Comparison of ENCODE assay signal across 7 cellular contexts in the genomic region with DNA sequence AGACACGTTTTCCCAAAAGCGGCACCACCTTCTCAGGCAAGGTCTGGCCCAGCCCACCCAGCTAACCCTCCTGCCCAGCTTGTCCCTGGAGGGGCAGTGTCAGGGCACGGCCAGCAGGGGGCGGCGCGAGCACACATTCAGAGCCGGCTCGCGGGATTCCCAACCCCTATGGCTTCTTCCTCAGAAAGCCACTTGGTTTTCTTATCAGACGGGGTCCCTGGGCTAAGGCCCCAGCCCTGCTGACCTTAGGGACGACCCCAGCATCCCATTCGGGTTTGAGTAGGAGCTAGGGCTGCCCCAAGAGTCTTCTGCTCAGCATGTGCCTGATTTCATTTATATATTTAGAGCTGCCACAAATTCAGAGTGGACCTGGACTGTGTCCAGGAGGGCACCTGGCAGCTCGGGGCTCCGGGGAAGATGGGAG. TPM values are rescaled to one million over a fixed set of nuclear protein-coding genes. Genes with fewer than 3 reads are reported as not detected.
DNase-seq lines count a peak whose midpoint lies in the region; ATAC-seq and TF ChIP-seq lines count a peak whose summit lies in the region.

No MANE protein-coding gene starts in this region.

- in situ Hi-C loops in GM13977 (cut with MboI; ENCODE audit: low pct_unique_long_range_greater_than_20kb, low sequenced_read_pairs, unreplicated experiment), result no loop called here

- ATAC-seq in HG02870 (IDR thresholded peaks at IDR 0.05; ENCODE audit: unreplicated experiment) (peak; percentile 85), left lobe of liver (peak; percentile 95)

- DNase-seq in GM13977 (ENCODE audit: low spot score) (peak; percentile 86), NCI-H2196 treated with DMSO at 0.1 percent for 48 hours (lab: John Stamatoyannopoulos, UW; ENCODE audit: unreplicated experiment) (peak; percentile 20), left lobe of liver (ENCODE audit: low spot score) (peak; percentile 69)
- peak; percentile 57 for DNase-seq in activated CD4-positive, alpha-beta T cell treated with anti-CD3 and anti-CD28 coated beads for 1 hour
- DNase-seq in central memory CD4-positive, alpha-beta T cell, result peak; percentile 56
- peak; percentile 58 for DNase-seq in stimulated activated CD4-positive, alpha-beta T cell treated with anti-CD3 and anti-CD28 coated beads, Interleukin-2, amount 100 ng/mL, for 4 hours (ENCODE audit: low read depth)

- peak; percentile 99 for TF ChIP-seq CTCF in GM13977 (IDR thresholded peaks at IDR 0.05; ENCODE audit: extremely low read depth, insufficient read depth, missing control alignments)

RNA-seq across cellular contexts. Expression of a gene that starts 14.5 kb away (rescaled TPM):
- total RNA-seq in left lobe of liver, result not detected

RNA-seq across cellular contexts. Expression of a gene that starts 36.9 kb away (rescaled TPM):
- total RNA-seq in left lobe of liver, result 3.3 TPM

Comparison
In these comparisons a context has a peak if more than half of its experiments do, and no peak if none do; other contexts are left out.
1. Peak in every context shown above with its lines: DNase-seq and ATAC-seq.
2. DNase-seq: peak in every context shown above with its lines; median percentile 86 in GM13977; 69 in left lobe of liver; 58 in stimulated activated CD4-positive, alpha-beta T cell treated with anti-CD3 and anti-CD28 coated beads, Interleukin-2, amount 100 ng/mL, for 4 hours; 57 in activated CD4-positive, alpha-beta T cell treated with anti-CD3 and anti-CD28 coated beads for 1 hour; 56 in central memory CD4-positive, alpha-beta T cell; 20 in NCI-H2196 treated with DMSO at 0.1 percent for 48 hours.